18 cellular contexts compared by ENCODE assay signal in the genomic region with DNA sequence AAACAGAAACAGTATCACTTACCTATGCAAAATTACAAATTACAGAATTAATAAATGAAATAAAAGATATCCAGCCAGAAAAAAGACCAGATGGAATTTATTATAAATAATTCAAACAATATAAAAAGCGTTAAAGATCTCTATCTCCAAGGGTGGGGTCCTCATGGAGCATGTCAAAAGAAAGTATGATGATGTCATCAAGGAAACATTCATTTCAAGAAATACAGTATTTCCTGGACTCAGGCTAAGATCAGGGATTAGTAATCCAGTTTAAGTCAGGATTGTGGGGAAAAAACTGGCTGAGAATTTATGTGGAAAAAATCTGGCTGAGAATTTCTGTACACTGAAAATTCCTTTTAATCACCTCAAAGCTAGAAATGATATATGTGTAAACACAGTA.
DNase-seq lines count a peak whose midpoint lies in the region; ATAC-seq and TF ChIP-seq lines count a peak whose summit lies in the region.
"Had no signal": no experiment of that assay in that cellular context is flagged by ENCODE, and none has a peak within 500 bp of the region (broad histone marks: within the 10 kb centered on the region; RNA-seq: fewer than 3 reads in every experiment).

No MANE protein-coding gene starts in this region.

- H3K4me3 ChIP-seq in AG10803 (ENCODE audit: low read length) (no peak overlapping the region), fibroblast of the aortic adventitia (ENCODE audit: low read depth, low read length) (no peak overlapping the region)
- H3K4me3 ChIP-seq: Peyer's patch had no signal

- no peak for TF ChIP-seq CTCF in AG10803 (conservative IDR thresholded peaks at IDR 0.05; ENCODE audit: low read length)
- no peak for TF ChIP-seq CTCF in fibroblast of the aortic adventitia (IDR thresholded peaks at IDR 0.05; ENCODE audit: insufficient read depth, low read length)

- DNase-seq in AG10803 (ENCODE audit: low read depth) (peak; percentile 12), GM03348 (ENCODE audit: low spot score) (peak; percentile 13), RPMI7951 (ENCODE audit: low read depth) (peak; percentile 9), fibroblast of the aortic adventitia (ENCODE audit: low read depth) (peak; percentile 41), midbrain (lab: John Stamatoyannopoulos, UW) (no peak), SW 1271 (lab: John Stamatoyannopoulos, UW) (no peak)
- DNase-seq: C1 segment of cervical spinal cord; CD4-positive, alpha-beta memory T cell; COR-L47; DMS53; H9; IMR-90; MM.1S; NCI-H2029; NCI-H526 treated with DMSO at 0.1 percent for 48 hours; Peyer's patch; T-helper 1 cell had no signal

- ATAC-seq in GM19455 (IDR thresholded peaks at IDR 0.05; ENCODE audit: unreplicated experiment), result no peak

Comparison
In these comparisons a context has a peak if more than half of its experiments do, and no peak if none do; other contexts are left out.
1. DNase-seq: peak in AG10803 (single experiment), GM03348 (single experiment), RPMI7951 (single experiment) and fibroblast of the aortic adventitia (single experiment); none in midbrain (single experiment) and SW 1271 (0 of 2).